8 cellular contexts compared by ENCODE assay signal in genomic region chr14:77040995-77041744, GRCh38. TPM values are rescaled to one million over a fixed set of nuclear protein-coding genes. Genes with fewer than 3 reads are reported as not detected.
A peak's percentile ranks its signal among the peaks of the same experiment; 100 is the strongest.
DNase-seq lines count a peak whose midpoint lies in the region; ATAC-seq and TF ChIP-seq lines count a peak whose summit lies in the region.

No MANE protein-coding gene starts in this region.

- peak overlapping the region; percentile 86 to 98 (median 94) for H3K4me2 ChIP-seq in BLaER1 treated with 17β-estradiol and CSF1 and Interleukin-3, amounts not matched to agents 10 nM and 100 nM

- no peaks in the 10 kb centered on the region for H3K9me3 Mint-ChIP-seq in activated naive CD4-positive, alpha-beta T cell treated with anti-CD3 and anti-CD28 coated beads, Interleukin-2, amount 50 U/mL, for 72 hours

- peak; percentile 84 for DNase-seq in Jurkat, Clone E6-1 (ENCODE audit: low read depth, low spot score)
- DNase-seq in activated naive CD4-positive, alpha-beta T cell treated with anti-CD3 and anti-CD28 coated beads, Interleukin-2, amount 50 U/mL, for 72 hours (ENCODE audit: low spot score in 2 of 2), result peak in 1 of 2 donors; percentile 78
- DNase-seq in left lung (no peak), amniotic stem cell (lab: John Stamatoyannopoulos, UW) (no peak)

- WGBS in thymus, result 38% methylated on average over 17 of the region's 17 CpGs

- H3K9ac ChIP-seq in BLaER1 treated with 17β-estradiol and CSF1 and Interleukin-3, amounts not matched to agents 10 nM and 100 nM, result peak overlapping the region; percentile 83 to 97 (median 91)

- H3K27ac Mint-ChIP-seq in activated naive CD4-positive, alpha-beta T cell treated with anti-CD3 and anti-CD28 coated beads, Interleukin-2, amount 50 U/mL, for 72 hours, result peak overlapping the region; percentile 89 to 96

- H3K36me3 Mint-ChIP-seq in activated naive CD4-positive, alpha-beta T cell treated with anti-CD3 and anti-CD28 coated beads, Interleukin-2, amount 50 U/mL, for 72 hours, result peaks cover 6 to 10% of the 10 kb centered on the region in 2 donors

- intact Hi-C loops in left lung (cut with DNase I), result loop anchor here in 1 of 2 donors (10.0 kb wide), 1 partner anchor 126 kb away; no protein-coding TSS in a partner anchor

- H3K36me3 ChIP-seq in BLaER1 treated with 17β-estradiol and CSF1 and Interleukin-3, amounts not matched to agents 10 nM and 100 nM, result no peaks in the 10 kb centered on the region
- H3K36me3 ChIP-seq in left lung (no peaks in the 10 kb centered on the region), thymus (ENCODE audit: control insufficient read depth, insufficient read depth) (no peaks in the 10 kb centered on the region)

- peaks cover 91 to 97% (median 95%) of the 10 kb centered on the region in 10 experiments for H3K4me1 ChIP-seq in BLaER1 treated with 17β-estradiol and CSF1 and Interleukin-3, amounts not matched to agents 10 nM and 100 nM
- H3K4me1 ChIP-seq in left lung, result peaks cover 85 to 99% of the 10 kb centered on the region in 2 donors
- peaks cover 88% of the 10 kb centered on the region for H3K4me1 ChIP-seq in thymus (ENCODE audit: control insufficient read depth, insufficient read depth, low read length)

- H4K20me1 ChIP-seq in BLaER1 treated with 17β-estradiol and CSF1 and Interleukin-3, amounts not matched to agents 10 nM and 100 nM, result no peaks in the 10 kb centered on the region

- TF ChIP-seq CTCF in left lung (IDR thresholded peaks at IDR 0.05), result no peak

- peak overlapping the region; percentile 96 to 100 (median 98) for H3K27ac ChIP-seq in BLaER1 treated with 17β-estradiol and CSF1 and Interleukin-3, amounts not matched to agents 10 nM and 100 nM
- H3K27ac ChIP-seq in left lung (peak overlapping the region; percentile 95 to 100), thymus (ENCODE audit: low read depth) (peak overlapping the region; percentile 99)

- no peaks in the 10 kb centered on the region for H3K9me3 ChIP-seq in BLaER1 treated with 17β-estradiol and CSF1 and Interleukin-3, amounts not matched to agents 10 nM and 100 nM (replicated peaks in 1 of 11)
- H3K9me3 ChIP-seq in left lung (no peaks in the 10 kb centered on the region), thymus (ENCODE audit: control insufficient read depth) (no peaks in the 10 kb centered on the region)

- ATAC-seq in activated naive CD4-positive, alpha-beta T cell treated with anti-CD3 and anti-CD28 coated beads, Interleukin-2, amount 50 U/mL, for 72 hours, result peak; percentile 23 to 41
- ATAC-seq in left lung (no peak), GM21737 (IDR thresholded peaks at IDR 0.05; ENCODE audit: unreplicated experiment) (no peak), GM21576 (IDR thresholded peaks at IDR 0.05; ENCODE audit: unreplicated experiment) (no peak)

- H3K4me3 ChIP-seq in BLaER1 treated with 17β-estradiol and CSF1 and Interleukin-3, amounts not matched to agents 10 nM and 100 nM, result peak overlapping the region; percentile 24 to 60 (median 46); a peak in 17 of 20 replicates
- H3K4me3 ChIP-seq in Jurkat, Clone E6-1 (ENCODE audit: low read length), result peak overlapping the region; percentile 50
- H3K4me3 ChIP-seq in left lung (peak overlapping the region in 1 of 2 donors; percentile 20), thymus (ENCODE audit: low read length) (peak overlapping the region; percentile 53)

- no peaks in the 10 kb centered on the region; a peak in 1 of 22 replicates for H3K27me3 ChIP-seq in BLaER1 treated with 17β-estradiol and CSF1 and Interleukin-3, amounts not matched to agents 10 nM and 100 nM
- no peaks in the 10 kb centered on the region for H3K27me3 ChIP-seq in left lung
- no peaks in the 10 kb centered on the region for H3K27me3 ChIP-seq in thymus (ENCODE audit: control insufficient read depth, insufficient read depth)

RNA-seq across cellular contexts. Expression of gene IRF2BPL, which starts 12.7 kb away (rescaled TPM):
- 16.3 TPM for polyA plus RNA-seq in Jurkat, Clone E6-1 (2012; ENCODE audit: insufficient read depth, insufficient read length)
- 10 to 100 TPM; 26.6 to 85.4 TPM for total RNA-seq in activated naive CD4-positive, alpha-beta T cell treated with anti-CD3 and anti-CD28 coated beads, Interleukin-2, amount 50 U/mL, for 72 hours
- total RNA-seq in left lung, result 10 to 100 TPM; 45.9 to 46.3 TPM
- polyA plus RNA-seq in thymus, result 13.3 TPM

RNA-seq across cellular contexts. Expression of gene CIPC, which starts 56.9 kb away (rescaled TPM):
- polyA plus RNA-seq in Jurkat, Clone E6-1 (2012; ENCODE audit: insufficient read depth, insufficient read length), result 11.6 TPM
- 1 to 10 TPM; 5.4 to 9.6 TPM for total RNA-seq in activated naive CD4-positive, alpha-beta T cell treated with anti-CD3 and anti-CD28 coated beads, Interleukin-2, amount 50 U/mL, for 72 hours
- 10 to 100 TPM; 18.6 to 19.8 TPM for total RNA-seq in left lung
- polyA plus RNA-seq in thymus, result 10.5 TPM

Comparison
In these comparisons a context has a peak if more than half of its experiments do, and no peak if none do; other contexts are left out.
1. ATAC-seq: peak in activated naive CD4-positive, alpha-beta T cell treated with anti-CD3 and anti-CD28 coated beads, Interleukin-2, amount 50 U/mL, for 72 hours (2 of 2); none in left lung (single experiment), GM21737 (single experiment) and GM21576 (single experiment).
2. Peak in every context shown above with its lines, with median percentiles within 50 percentile points of each other: H3K27ac ChIP-seq.